In the genomic region with DNA sequence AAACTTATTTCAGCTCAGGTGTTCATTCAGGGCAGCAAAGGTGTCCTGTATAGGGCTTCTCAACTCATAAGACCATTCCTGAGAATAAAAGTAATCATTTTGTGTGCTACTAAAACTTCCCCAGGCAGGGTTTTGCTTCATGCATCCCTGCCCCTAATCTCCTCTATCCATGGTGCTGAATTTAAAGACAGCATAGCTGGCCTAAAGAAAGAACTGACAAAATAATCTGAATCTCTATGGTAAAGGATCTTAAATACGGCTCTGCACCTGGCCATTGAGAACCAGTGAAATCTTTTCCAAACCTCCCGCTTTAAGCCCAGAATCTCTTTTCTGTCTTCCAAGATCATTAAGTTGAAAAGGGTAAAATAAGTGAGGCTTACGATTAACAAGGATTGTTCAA, we compare ENCODE assay signal across 13 cellular contexts.
DNase-seq lines count a peak whose midpoint lies in the region; ATAC-seq, FAIRE-seq and TF ChIP-seq lines count a peak whose summit lies in the region.
"Had no signal": no experiment of that assay in that cellular context is flagged by ENCODE, and none has a peak within 500 bp of the region (broad histone marks: within the 10 kb centered on the region; RNA-seq: fewer than 3 reads in every experiment).

No MANE protein-coding gene starts in this region.

- H3K27me3 ChIP-seq in cardiac muscle cell (no peaks in the 10 kb centered on the region), transverse colon (no peaks in the 10 kb centered on the region)
- H3K27me3 ChIP-seq: suprapubic skin had no signal

- H3K9me3 ChIP-seq in cardiac muscle cell (ENCODE audit: low read depth) (no peaks in the 10 kb centered on the region), transverse colon (no peaks in the 10 kb centered on the region)
- H3K9me3 ChIP-seq: suprapubic skin had no signal

- ATAC-seq in Right ventricle myocardium inferior: no peak

- H3K27ac ChIP-seq in cardiac muscle cell (no peak overlapping the region), transverse colon (no peak overlapping the region)
- H3K27ac ChIP-seq: suprapubic skin had no signal

- no peaks in the 10 kb centered on the region for H3K4me1 ChIP-seq in cardiac muscle cell (ENCODE audit: low read depth)
- H3K4me1 ChIP-seq in transverse colon: no peaks in the 10 kb centered on the region
- H3K4me1 ChIP-seq: suprapubic skin had no signal

- no peak for FAIRE-seq in D721Med (lab: Jason Lieb, UNC)

- no peak overlapping the region for H3K4me3 ChIP-seq in cardiac muscle cell
- H3K4me3 ChIP-seq in transverse colon: no peak overlapping the region
- H3K4me3 ChIP-seq: suprapubic skin had no signal

- H3K36me3 ChIP-seq in cardiac muscle cell (no peaks in the 10 kb centered on the region), transverse colon (no peaks in the 10 kb centered on the region)
- H3K36me3 ChIP-seq: suprapubic skin had no signal

- in situ Hi-C loops in transverse colon (cut with MboI; ENCODE audit: low pct_ligation_motif_present in 1 of 4, low pct_unique_long_range_greater_than_20kb in 1 of 4, low sequenced_read_pairs in 3 of 4): no loop called here

- WGBS in transverse colon (ENCODE audit: low coverage in 1 of 2), 2 donors: 59 to 61% methylated on average over 3 of the region's 3 CpGs

- TF ChIP-seq CTCF in cardiac muscle cell (IDR thresholded peaks at IDR 0.05; ENCODE audit: low read depth, low read length) (no peak), D721Med (IDR thresholded peaks at IDR 0.05; ENCODE audit: insufficient read depth, missing control alignments) (no peak), transverse colon (IDR thresholded peaks at IDR 0.05) (no peak)

- TF ChIP-seq EP300 in transverse colon (IDR thresholded peaks at IDR 0.05; ENCODE audit: low read depth): no peak

- intact Hi-C loops in Right ventricle myocardium inferior (cut with DNase I) (no loop called here), transverse colon (cut with DNase I; ENCODE audit: low total_unique reads) (no loop called here)

- peak; percentile 6 to 78 for DNase-seq in cardiac muscle cell (ENCODE audit: low read depth in 1 of 2, low spot score in 1 of 2)
- DNase-seq in Right ventricle myocardium inferior (ENCODE audit: missing footprints): no peak
- peak; percentile 12 for DNase-seq in RPMI8226
- DNase-seq in foreskin melanocyte: peak; percentile 13
- no peak for DNase-seq in islet precursor cell
- no peak for DNase-seq in D721Med (ENCODE audit: insufficient read length, low spot score)
- no peak for DNase-seq in GM19238 (ENCODE audit: insufficient read length, low spot score)
- DNase-seq in transverse colon: no peak
- DNase-seq: activated naive CD4-positive, alpha-beta T cell treated with anti-CD3 and anti-CD28 coated beads for 36 hours; glutamatergic neuron; KG1; SW 1271 had no signal

- TF ChIP-seq POLR2A in transverse colon (IDR thresholded peaks at IDR 0.05): no peak

Comparison
In these comparisons a context has a peak if more than half of its experiments do, and no peak if none do; other contexts are left out.
1. DNase-seq: peak in cardiac muscle cell (2 of 2), RPMI8226 (single experiment) and foreskin melanocyte (single experiment); none in Right ventricle myocardium inferior (single experiment), islet precursor cell (single experiment), D721Med (single experiment), GM19238 (single experiment) and transverse colon (single experiment).